In genomic region chr2:214310319-214310718, GRCh38 we compare ENCODE assay signal across 8 cellular contexts.
DNase-seq lines count a peak whose midpoint lies in the region; ATAC-seq and TF ChIP-seq lines count a peak whose summit lies in the region.
"Had no signal": no experiment of that assay in that cellular context is flagged by ENCODE, and none has a peak within 500 bp of the region (broad histone marks: within the 10 kb centered on the region; RNA-seq: fewer than 3 reads in every experiment).

No MANE protein-coding gene starts in this region.

- H2AFZ ChIP-seq in SK-N-SH (ENCODE audit: low read depth), result no peak overlapping the region

- TF ChIP-seq CTCF in SK-N-SH (IDR thresholded peaks at IDR 0.05), result peak; percentile 21; the same call in 1 of the 2 replicates
- TF ChIP-seq CTCF in psoas muscle (IDR thresholded peaks at IDR 0.05), result peak; percentile 10
- no peak for TF ChIP-seq CTCF in ovary (IDR thresholded peaks at IDR 0.05)

- TF ChIP-seq RAD21 in SK-N-SH (IDR thresholded peaks at IDR 0.05; ENCODE audit: low read length), result peak; percentile 50

- H3K27ac ChIP-seq in SK-N-SH (ENCODE audit: low read depth in 2 of 2, low read length in 1 of 2), result no peak overlapping the region
- no peak overlapping the region for H3K27ac ChIP-seq in psoas muscle
- H3K27ac ChIP-seq in ovary, result no peak overlapping the region
- H3K27ac ChIP-seq: lower lobe of right lung had no signal

- POLR2A ChIA-PET in SK-N-SH (lab: Yijun Ruan, JAX), result no interaction called here

- peak; percentile 42 for ATAC-seq in GM18907 (IDR thresholded peaks at IDR 0.05; ENCODE audit: unreplicated experiment)
- peak; percentile 68 for ATAC-seq in HG02763 (IDR thresholded peaks at IDR 0.05; ENCODE audit: unreplicated experiment)
- no peak for ATAC-seq in psoas muscle

- no peaks in the 10 kb centered on the region for H3K79me2 ChIP-seq in SK-N-SH (ENCODE audit: insufficient read depth)

- TF ChIP-seq EP300 in SK-N-SH (IDR thresholded peaks at IDR 0.05; ENCODE audit: borderline replicate concordance in 1 of 2, low read depth in 1 of 2, low read length in 1 of 2) (no peak), ovary (IDR thresholded peaks at IDR 0.05) (no peak)

- DNase-seq in SK-N-SH, result no peak
- no peak for DNase-seq in psoas muscle
- DNase-seq in epidermal melanocyte (ENCODE audit: insufficient read length, low spot score), result no peak
- DNase-seq in GOT3 (lab: John Stamatoyannopoulos, UW), result no peak
- DNase-seq in ovary, result no peak
- DNase-seq: lower lobe of right lung had no signal

- H3K9me2 ChIP-seq in SK-N-SH, result no peaks in the 10 kb centered on the region

- no peak overlapping the region for H3K9ac ChIP-seq in SK-N-SH

- no peak for TF ChIP-seq POLR2A in ovary (IDR thresholded peaks at IDR 0.05)

- H4K20me1 ChIP-seq in SK-N-SH (ENCODE audit: insufficient read depth), result no peaks in the 10 kb centered on the region

- H3K4me3 ChIP-seq in SK-N-SH (ENCODE audit: low read depth in 2 of 2, low read length in 1 of 2) (no peak overlapping the region), psoas muscle (no peak overlapping the region), ovary (no peak overlapping the region)
- H3K4me3 ChIP-seq: lower lobe of right lung had no signal

- intact Hi-C loops in psoas muscle (cut with DNase I) (no loop called here), ovary (cut with DNase I) (no loop called here)

- H3K4me1 ChIP-seq in SK-N-SH (ENCODE audit: control insufficient read depth in 1 of 2, insufficient read depth in 2 of 2, low read depth in 1 of 2, low read length in 1 of 2), result peaks cover 0 to 13% of the 10 kb centered on the region in 2 experiments; a peak in 1 of 4 replicates
- no peaks in the 10 kb centered on the region for H3K4me1 ChIP-seq in psoas muscle
- no peaks in the 10 kb centered on the region for H3K4me1 ChIP-seq in ovary (ENCODE audit: insufficient read depth)
- H3K4me1 ChIP-seq: lower lobe of right lung had no signal

- H3K27me3 ChIP-seq in SK-N-SH (ENCODE audit: insufficient read depth) (no peaks in the 10 kb centered on the region), psoas muscle (ENCODE audit: insufficient read depth in 3 of 3, low read length in 2 of 3) (no peaks in the 10 kb centered on the region), ovary (no peaks in the 10 kb centered on the region)

- no peak overlapping the region for H3K4me2 ChIP-seq in SK-N-SH

- H3K36me3 ChIP-seq in SK-N-SH (replicated peaks in 1 of 2; ENCODE audit: control insufficient read depth in 1 of 2, insufficient read depth in 2 of 2, low read length in 1 of 2) (no peaks in the 10 kb centered on the region), psoas muscle (ENCODE audit: insufficient read depth in 1 of 2, low read depth in 1 of 2) (no peaks in the 10 kb centered on the region), ovary (no peaks in the 10 kb centered on the region)
- H3K36me3 ChIP-seq: lower lobe of right lung had no signal

- peaks cover 10% of the 10 kb centered on the region for H3F3A ChIP-seq in SK-N-SH (replicated peaks; ENCODE audit: insufficient read depth)

- peaks cover 8% of the 10 kb centered on the region; the same call in 1 of the 2 replicates for H3K9me3 ChIP-seq in SK-N-SH
- H3K9me3 ChIP-seq in psoas muscle, result peaks cover 9% of the 10 kb centered on the region
- H3K9me3 ChIP-seq in ovary, result no peaks in the 10 kb centered on the region
- H3K9me3 ChIP-seq: lower lobe of right lung had no signal

- CTCF ChIA-PET in SK-N-SH (lab: Yijun Ruan, JAX), result interaction anchor here (0.9 to 2.2 kb wide), 6 partner anchors 9 to 76 kb away, joined by 3 to 8 read pairs (median 4); no protein-coding TSS in a partner anchor

TF ChIP-seq in SK-N-SH, 30 proteins besides CTCF, POLR2A, EP300 and RAD21:
- TF ChIP-seq SMC3 (IDR thresholded peaks at IDR 0.05; ENCODE audit: low read depth, low read length), result 0 out of 2 replicates have a peak, but pooled peaks have one; percentile 10
- no peak for TF ChIP-seq EZH2phosphoT487 (IDR thresholded peaks at IDR 0.05; ENCODE audit: borderline replicate concordance, low read depth)
TF ChIP-seq in SK-N-SH: peak in this region for 1.

Comparison
In these comparisons a context has a peak if more than half of its experiments do, and no peak if none do; other contexts are left out.
1. ATAC-seq: peak in GM18907 (single experiment) and HG02763 (single experiment); none in psoas muscle (0 of 4).
2. CTCF ChIP-seq: peak in SK-N-SH (single experiment) and psoas muscle (single experiment); none in ovary (0 of 3).